In genomic region chr1:234316486-234316885, GRCh38 we compare ENCODE assay signal across 1 cellular context.
TF ChIP-seq lines count a peak whose summit lies in the region.

No MANE protein-coding gene starts in this region.

TF ChIP-seq in HepG2, 621 proteins besides CTCF, POLR2A, EP300 and RAD21:
- TF ChIP-seq ZNF687 (CRISPR knock-in tag; IDR thresholded peaks at IDR 0.05), result peak; percentile 30; the same call in 1 of the 2 replicates
- TF ChIP-seq TEF (CRISPR knock-in tag; IDR thresholded peaks at IDR 0.05), result no peak
TF ChIP-seq in HepG2: peak in this region for 1.
